Comparison of ENCODE assay signal across 9 cellular contexts in genomic region chr22:30605449-30606110, GRCh38. TPM values are rescaled to one million over a fixed set of nuclear protein-coding genes. Genes with fewer than 3 reads are reported as not detected.
DNase-seq lines count a peak whose midpoint lies in the region; ATAC-seq, FAIRE-seq and TF ChIP-seq lines count a peak whose summit lies in the region.
"Had no signal": no experiment of that assay in that cellular context is flagged by ENCODE, and none has a peak within 500 bp of the region (broad histone marks: within the 10 kb centered on the region; RNA-seq: fewer than 3 reads in every experiment).

No MANE protein-coding gene starts in this region.

- no peaks in the 10 kb centered on the region for H3K9me2 ChIP-seq in DOHH2 (replicated peaks; ENCODE audit: control insufficient read depth, low read length)

- H3K79me2 ChIP-seq in DOHH2 (ENCODE audit: control insufficient read depth, low read length) (no peaks in the 10 kb centered on the region), K562 (ENCODE audit: control insufficient read depth, insufficient read depth, low read length) (no peaks in the 10 kb centered on the region), keratinocyte (ENCODE audit: control insufficient read depth, insufficient read depth, low read length) (no peaks in the 10 kb centered on the region)

- in situ Hi-C loops in K562 (cut with MboI) = loop anchor here (10.0 kb wide), 1 partner anchor 321 kb away; the partner anchor contains the start of gene CASTOR1

- POLR2A ChIA-PET in K562 (lab: Yijun Ruan, JAX) = interaction anchor here (1.4 kb wide), 1 partner anchor 14 kb away, joined by 5 read pairs; the partner anchor contains the start of gene PES1

- FAIRE-seq in K562 (lab: Jason Lieb, UNC) (peak; percentile 93), keratinocyte (lab: Jason Lieb, UNC) (no peak)

- no peak for TF ChIP-seq EP300 in K562 (IDR thresholded peaks at IDR 0.05; ENCODE audit: low read length)

- H3F3A ChIP-seq in DOHH2 (ENCODE audit: control insufficient read depth, insufficient read depth) = peaks cover 2% of the 10 kb centered on the region; the same call in 1 of the 2 replicates

- H3K27ac ChIP-seq in DOHH2 (ENCODE audit: low read depth, low read length) (no peak overlapping the region), K562 (ENCODE audit: extremely low read depth, low read depth, low read length) (peak overlapping the region; percentile 45; the same call in 2 of the 3 replicates), keratinocyte (ENCODE audit: control insufficient read depth, insufficient read depth, low read length) (no peak overlapping the region)

- dilution Hi-C loops in keratinocyte (cut with MboI; ENCODE audit: extremely low pct_ligation_motif_present, low sequenced_read_pairs) = no loop called here

- peak in 1 of 2 experiments; percentile 23; a peak in 1 of 4 replicates for TF ChIP-seq RAD21 in K562 (CRISPR knock-in tag; conservative IDR thresholded peaks at IDR 0.05 in 1 of 2, IDR thresholded peaks at IDR 0.05 in 1 of 2)

- H3K4me1 ChIP-seq in DOHH2 (ENCODE audit: control insufficient read depth, low read length) (peaks cover 51% of the 10 kb centered on the region), K562 (replicated peaks in 1 of 2; ENCODE audit: control insufficient read depth in 2 of 2, insufficient read depth in 2 of 2, low read length in 2 of 2) (peaks cover 21 to 41% of the 10 kb centered on the region in 2 experiments), keratinocyte (ENCODE audit: control insufficient read depth, extremely low read depth, insufficient read depth, low read length) (peaks cover 28% of the 10 kb centered on the region)

- DNase-seq in SW480 (ENCODE audit: low spot score) (peak; percentile 41), K562 (ENCODE audit: extremely low read depth in 1 of 4, low spot score in 3 of 4) (peak; percentile 64 to 77 (median 65)), keratinocyte (ENCODE audit: low read depth, low spot score) (no peak)
- DNase-seq in stimulated activated CD4-positive, alpha-beta T cell treated with anti-CD3 and anti-CD28 coated beads, Interleukin-15, amount 100 ng/mL, for 48 hours (ENCODE audit: low read depth in 2 of 2) = peak; percentile 12 to 43

- H3K4me2 ChIP-seq in DOHH2 (ENCODE audit: low read length) (peak overlapping the region; percentile 70), K562 (ENCODE audit: insufficient read depth, low read length) (peak overlapping the region; percentile 78), keratinocyte (ENCODE audit: control insufficient read depth, extremely low read depth, insufficient read depth, low read depth, low read length) (peak overlapping the region; percentile 54)

- H3K9ac ChIP-seq in K562 (ENCODE audit: insufficient read depth in 1 of 2, low read depth in 2 of 2, low read length in 2 of 2) = peak overlapping the region; percentile 37 to 63; a peak in 3 of 4 replicates
- no peak overlapping the region for H3K9ac ChIP-seq in keratinocyte (ENCODE audit: control insufficient read depth, extremely low read depth, insufficient read depth, low read length)

- ATAC-seq in K562 (peak; percentile 68), GM18909 (IDR thresholded peaks at IDR 0.05; ENCODE audit: poor library complexity, unreplicated experiment) (no peak), HG03095 (IDR thresholded peaks at IDR 0.05; ENCODE audit: unreplicated experiment) (no peak)

- H3K27me3 ChIP-seq in DOHH2 (ENCODE audit: control insufficient read depth, low read length) = no peaks in the 10 kb centered on the region
- H3K27me3 ChIP-seq in K562 (ENCODE audit: control insufficient read depth in 2 of 2, insufficient read depth in 2 of 2, low read length in 2 of 2) = no peaks in the 10 kb centered on the region
- no peaks in the 10 kb centered on the region for H3K27me3 ChIP-seq in keratinocyte (ENCODE audit: control insufficient read depth, extremely low read depth, insufficient read depth, low read length)

- H3K9me1 ChIP-seq in K562 (ENCODE audit: control insufficient read depth, insufficient read depth, low read length) (no peaks in the 10 kb centered on the region), keratinocyte (ENCODE audit: control insufficient read depth, extremely low read depth, insufficient read depth, low read length) (no peaks in the 10 kb centered on the region)

- peak overlapping the region; percentile 37 for H3K4me3 ChIP-seq in DOHH2 (ENCODE audit: low read length)
- no peak overlapping the region; the same call in 1 of the 2 replicates for H3K4me3 ChIP-seq in K562
- no peak overlapping the region for H3K4me3 ChIP-seq in keratinocyte (ENCODE audit: control insufficient read depth in 2 of 3, extremely low read depth in 1 of 3, insufficient read depth in 2 of 3, low read depth in 1 of 3, low read length in 3 of 3)

- no peaks in the 10 kb centered on the region for H3K9me3 ChIP-seq in DOHH2 (ENCODE audit: control insufficient read depth, insufficient read depth, low read length)
- no peaks in the 10 kb centered on the region for H3K9me3 ChIP-seq in K562 (replicated peaks; ENCODE audit: control insufficient read depth, insufficient read depth, low read depth, low read length)
- H3K9me3 ChIP-seq in keratinocyte (ENCODE audit: control insufficient read depth, low read depth, low read length) = no peaks in the 10 kb centered on the region

- H2AFZ ChIP-seq in K562 (ENCODE audit: low read depth, low read length) (peak overlapping the region; percentile 95), keratinocyte (ENCODE audit: control insufficient read depth, low read length) (peak overlapping the region; percentile 56)

- H4K20me1 ChIP-seq in DOHH2 (ENCODE audit: control insufficient read depth, insufficient read depth, low read depth, low read length) (no peaks in the 10 kb centered on the region), K562 (replicated peaks; ENCODE audit: control insufficient read depth, insufficient read depth, low read length) (no peaks in the 10 kb centered on the region), keratinocyte (ENCODE audit: control insufficient read depth, extremely low read depth, insufficient read depth, low read length) (no peaks in the 10 kb centered on the region)

- peak; percentile 41; the same call in 1 of the 2 replicates for TF ChIP-seq POLR2A in K562 (conservative IDR thresholded peaks at IDR 0.05)

- WGBS in K562 (ENCODE audit: insufficient coverage, low coverage, missing lambda C conversion rate) = 13% methylated on average over 9 of the region's 9 CpGs

- TF ChIP-seq CTCF in DOHH2 (IDR thresholded peaks at IDR 0.05; ENCODE audit: low read depth, low read length, poor library complexity, severe bottlenecking) = peak; percentile 89
- TF ChIP-seq CTCF in LNCAP (IDR thresholded peaks at IDR 0.05) = peak; percentile 80
- TF ChIP-seq CTCF in K562 (IDR thresholded peaks at IDR 0.05 in 2 of 3, conservative IDR thresholded peaks at IDR 0.05 in 1 of 3; ENCODE audit: insufficient read depth in 2 of 3, low read depth in 1 of 3, low read length in 3 of 3) = peak; percentile 64 to 83 (median 77)
- peak; percentile 60 to 82 (median 77) for TF ChIP-seq CTCF in keratinocyte (optimal IDR thresholded peaks at IDR 0.05 in 1 of 3, IDR thresholded peaks at IDR 0.05 in 1 of 3, conservative IDR thresholded peaks at IDR 0.05 in 1 of 3; ENCODE audit: extremely low read depth in 1 of 3, insufficient read depth in 2 of 3, low read length in 3 of 3)

- BruUV-seq in K562 (replicated peaks; lab: Mats Ljungman, UMichigan) = TSS peak; percentile 69

- intact Hi-C loops in K562 (cut with micrococcal nuclease) = no loop called here

- CTCF ChIA-PET in K562 (lab: Yijun Ruan, JAX; ENCODE audit: low intra/inter-chr PET ratio) = interaction anchor here (0.7 kb wide), 1 partner anchor 150 kb away, joined by 3 read pairs; no protein-coding TSS in a partner anchor

- no peaks in the 10 kb centered on the region for H3K36me3 ChIP-seq in DOHH2 (ENCODE audit: control insufficient read depth, low read length)
- no peaks in the 10 kb centered on the region for H3K36me3 ChIP-seq in K562 (ENCODE audit: control insufficient read depth, insufficient read depth, low read length)
- H3K36me3 ChIP-seq in keratinocyte (ENCODE audit: control insufficient read depth in 2 of 2, extremely low read depth in 1 of 2, insufficient read depth in 2 of 2, low read length in 2 of 2) = no peaks in the 10 kb centered on the region

RNA-seq across cellular contexts. Expression of gene TCN2, which starts 1.4 kb away (rescaled TPM):
- 4.2 and 11.1 TPM in 2 replicates for total RNA-seq in K562 (2011; cell fraction: chromatin; rRNA removed; ENCODE audit: low replicate concordance)
- 6.1 and 8.5 TPM in 2 replicates for total RNA-seq in K562 (2011; cell fraction: nucleolus; rRNA removed)
- total RNA-seq in K562 (2011; cell fraction: nucleoplasm; rRNA removed) = 4.6 and 5.1 TPM in 2 replicates
- total RNA-seq in K562 (2014; rRNA removed) (1.4 and 1.6 TPM in 2 replicates), K562 (2014; rRNA removed; fragmentation: Illumina TruSeq; extraction: Trizol) (1.3 and 1.4 TPM in 2 replicates), K562 (2015; rRNA removed; fragmentation: Illumina TruSeq; extraction: Trizol) (1.9 and 2.1 TPM in 2 replicates), K562 (2021) (1.4 and 2.0 TPM in 2 replicates)
- polyA plus RNA-seq in K562 (2011; rRNA removed) (1.2 and 1.7 TPM in 2 replicates), K562 (2014; fragmentation: Illumina TruSeq; extraction: Trizol) (2.5 and 2.7 TPM in 2 replicates), K562 (2014; fragmentation: Nextera tagmentation; extraction: Ambion mirVana) (1 to 10 TPM; 4.8 to 5.4 TPM), K562 (2014; rRNA removed) (0.88 and 1.5 TPM in 2 replicates), keratinocyte (0.88 to 1.2 TPM (median 1.2 TPM) in 3 replicates)
- polyA plus RNA-seq in K562 (2011; cell fraction: cytosol; rRNA removed) = 1.7 and 4.4 TPM in 2 replicates
- 1.0 and 1.9 TPM in 2 replicates for polyA plus RNA-seq in K562 (2011; cell fraction: nucleus; rRNA removed)
- 3.4 and 5.8 TPM in 2 replicates for polyA plus RNA-seq in K562 (2012)
- polyA minus RNA-seq in K562 (2011; rRNA and poly(A)+ RNA removed) = 0.63 and 1.9 TPM in 2 replicates
- 2.4 TPM in 1 of 2 replicates, not detected in the other for polyA minus RNA-seq in K562 (2011; cell fraction: cytosol; rRNA and poly(A)+ RNA removed)
- 0.78 and 1.8 TPM in 2 replicates for polyA minus RNA-seq in K562 (2011; cell fraction: nucleus; rRNA and poly(A)+ RNA removed)
- polyA plus RNA-seq in keratinocyte (2011; ENCODE audit: low read depth) = 0.10 TPM
- polyA plus RNA-seq in keratinocyte (2011; cell fraction: cytosol; rRNA removed) = 0.72 and 1.1 TPM in 2 replicates
- 1.6 and 2.1 TPM in 2 replicates for polyA plus RNA-seq in keratinocyte (2011; cell fraction: nucleus; rRNA removed)
- 1.3 and 1.7 TPM in 2 replicates for polyA plus RNA-seq in keratinocyte (2012; ENCODE audit: low replicate concordance)
- polyA minus RNA-seq in keratinocyte = 0.32 to 3.5 TPM (median 3.4 TPM) in 3 replicates
- not detected for polyA minus RNA-seq in keratinocyte (2011; cell fraction: cytosol; rRNA and poly(A)+ RNA removed)
- 0.54 and 1.7 TPM in 2 replicates for polyA minus RNA-seq in keratinocyte (2011; cell fraction: nucleus; rRNA and poly(A)+ RNA removed)

RNA-seq across cellular contexts. Expression of gene PES1, which starts 13.9 kb away (rescaled TPM):
- total RNA-seq in K562 (2011; cell fraction: chromatin; rRNA removed; ENCODE audit: low replicate concordance) = 71.4 and 154 TPM in 2 replicates
- 93.2 and 100 TPM in 2 replicates for total RNA-seq in K562 (2011; cell fraction: nucleolus; rRNA removed)
- 58.0 and 70.3 TPM in 2 replicates for total RNA-seq in K562 (2011; cell fraction: nucleoplasm; rRNA removed)
- total RNA-seq in K562 (2014; rRNA removed) = 154 and 158 TPM in 2 replicates
- 83.0 and 89.9 TPM in 2 replicates for total RNA-seq in K562 (2014; rRNA removed; fragmentation: Illumina TruSeq; extraction: Trizol)
- total RNA-seq in K562 (2015; rRNA removed; fragmentation: Illumina TruSeq; extraction: Trizol) = 117 and 126 TPM in 2 replicates
- total RNA-seq in K562 (2021) = 136 and 151 TPM in 2 replicates
- polyA plus RNA-seq in K562 (2011; rRNA removed) = 85.2 and 95.3 TPM in 2 replicates
- polyA plus RNA-seq in K562 (2011; cell fraction: cytosol; rRNA removed) = 105 and 226 TPM in 2 replicates
- 99.8 and 134 TPM in 2 replicates for polyA plus RNA-seq in K562 (2011; cell fraction: nucleus; rRNA removed)
- polyA plus RNA-seq in K562 (2012) = 61.0 and 83.5 TPM in 2 replicates
- polyA plus RNA-seq in K562 (2014; fragmentation: Illumina TruSeq; extraction: Trizol) = 117 and 127 TPM in 2 replicates
- 1 to 10 TPM; 6.5 to 8.2 TPM for polyA plus RNA-seq in K562 (2014; fragmentation: Nextera tagmentation; extraction: Ambion mirVana)
- 83.8 and 94.3 TPM in 2 replicates for polyA plus RNA-seq in K562 (2014; rRNA removed)
- 104 and 142 TPM in 2 replicates for polyA minus RNA-seq in K562 (2011; rRNA and poly(A)+ RNA removed)
- 65.7 and 82.8 TPM in 2 replicates for polyA minus RNA-seq in K562 (2011; cell fraction: cytosol; rRNA and poly(A)+ RNA removed)
- 48.7 and 75.2 TPM in 2 replicates for polyA minus RNA-seq in K562 (2011; cell fraction: nucleus; rRNA and poly(A)+ RNA removed)
- polyA plus RNA-seq in keratinocyte = 94.9 to 116 TPM (median 95.7 TPM) in 3 replicates
- polyA plus RNA-seq in keratinocyte (2011; ENCODE audit: low read depth) = 38.7 TPM
- polyA plus RNA-seq in keratinocyte (2011; cell fraction: cytosol; rRNA removed) = 110 and 111 TPM in 2 replicates
- 107 and 113 TPM in 2 replicates for polyA plus RNA-seq in keratinocyte (2011; cell fraction: nucleus; rRNA removed)
- 43.3 and 83.7 TPM in 2 replicates for polyA plus RNA-seq in keratinocyte (2012; ENCODE audit: low replicate concordance)
- 135 to 182 TPM (median 169 TPM) in 3 replicates for polyA minus RNA-seq in keratinocyte
- polyA minus RNA-seq in keratinocyte (2011; cell fraction: cytosol; rRNA and poly(A)+ RNA removed) = 92.5 TPM
- polyA minus RNA-seq in keratinocyte (2011; cell fraction: nucleus; rRNA and poly(A)+ RNA removed) = 40.4 and 77.7 TPM in 2 replicates

RNA-seq across cellular contexts. Expression of gene SLC35E4, which starts 30.0 kb away (rescaled TPM):
- total RNA-seq in K562 (2011; cell fraction: chromatin; rRNA removed; ENCODE audit: low replicate concordance) = 1.3 and 3.7 TPM in 2 replicates
- total RNA-seq in K562 (2011; cell fraction: nucleolus; rRNA removed) = 2.9 and 4.3 TPM in 2 replicates
- total RNA-seq in K562 (2011; cell fraction: nucleoplasm; rRNA removed) = 2.7 TPM in 2 replicates
- total RNA-seq in K562 (2014; rRNA removed) (1.6 and 2.3 TPM in 2 replicates), K562 (2014; rRNA removed; fragmentation: Illumina TruSeq; extraction: Trizol) (0.32 and 0.36 TPM in 2 replicates), K562 (2015; rRNA removed; fragmentation: Illumina TruSeq; extraction: Trizol) (0.83 and 1.0 TPM in 2 replicates), K562 (2021) (1.6 and 1.7 TPM in 2 replicates)
- polyA plus RNA-seq in K562 (2011; rRNA removed) (0.79 and 0.88 TPM in 2 replicates), K562 (2014; fragmentation: Illumina TruSeq; extraction: Trizol) (0.54 and 0.58 TPM in 2 replicates), K562 (2014; fragmentation: Nextera tagmentation; extraction: Ambion mirVana) (under 1 TPM in 1 of 2 experiments, not detected in 1; 0.06 TPM), K562 (2014; rRNA removed) (1.1 TPM in 2 replicates), keratinocyte (2.3 to 3.5 TPM (median 2.5 TPM) in 3 replicates)
- 0.86 and 3.2 TPM in 2 replicates for polyA plus RNA-seq in K562 (2011; cell fraction: cytosol; rRNA removed)
- polyA plus RNA-seq in K562 (2011; cell fraction: nucleus; rRNA removed) = 0.44 and 0.95 TPM in 2 replicates
- 1.1 and 1.5 TPM in 2 replicates for polyA plus RNA-seq in K562 (2012)
- 0.36 and 0.46 TPM in 2 replicates for polyA minus RNA-seq in K562 (2011; rRNA and poly(A)+ RNA removed)
- polyA minus RNA-seq in K562 (2011; cell fraction: cytosol; rRNA and poly(A)+ RNA removed) = 0.91 and 1.5 TPM in 2 replicates
- 1.1 and 1.3 TPM in 2 replicates for polyA minus RNA-seq in K562 (2011; cell fraction: nucleus; rRNA and poly(A)+ RNA removed)
- polyA plus RNA-seq in keratinocyte (2011; ENCODE audit: low read depth) = 1.1 TPM
- 1.4 and 2.5 TPM in 2 replicates for polyA plus RNA-seq in keratinocyte (2011; cell fraction: cytosol; rRNA removed)
- 4.0 and 5.1 TPM in 2 replicates for polyA plus RNA-seq in keratinocyte (2011; cell fraction: nucleus; rRNA removed)
- 3.5 and 3.6 TPM in 2 replicates for polyA plus RNA-seq in keratinocyte (2012; ENCODE audit: low replicate concordance)
- 2.2 to 3.4 TPM (median 2.4 TPM) in 3 replicates for polyA minus RNA-seq in keratinocyte
- polyA minus RNA-seq in keratinocyte (2011; cell fraction: cytosol; rRNA and poly(A)+ RNA removed) = 9.0 TPM
- polyA minus RNA-seq in keratinocyte (2011; cell fraction: nucleus; rRNA and poly(A)+ RNA removed) = 5.4 and 5.8 TPM in 2 replicates

RNA-seq across cellular contexts. Expression of gene GAL3ST1, which starts 31.1 kb away (rescaled TPM):
- 1.4 TPM in 1 of 2 replicates, not detected in the other for total RNA-seq in K562 (2011; cell fraction: chromatin; rRNA removed; ENCODE audit: low replicate concordance)
- total RNA-seq in K562 (2011; cell fraction: nucleolus; rRNA removed) = 3.0 and 3.9 TPM in 2 replicates
- 1.5 and 1.6 TPM in 2 replicates for total RNA-seq in K562 (2011; cell fraction: nucleoplasm; rRNA removed)
- total RNA-seq in K562 (2014; rRNA removed) (0.45 and 1.3 TPM in 2 replicates), K562 (2014; rRNA removed; fragmentation: Illumina TruSeq; extraction: Trizol) (0.15 TPM in 1 of 2 replicates, not detected in the other), K562 (2015; rRNA removed; fragmentation: Illumina TruSeq; extraction: Trizol) (0.38 and 0.43 TPM in 2 replicates), K562 (2021) (1.5 and 1.6 TPM in 2 replicates)
- polyA plus RNA-seq in K562 (2011; rRNA removed) (0.10 and 0.79 TPM in 2 replicates), K562 (2014; fragmentation: Illumina TruSeq; extraction: Trizol) (0.22 and 0.72 TPM in 2 replicates), K562 (2014; fragmentation: Nextera tagmentation; extraction: Ambion mirVana) (under 1 TPM in 1 of 2 experiments, not detected in 1; 0.03 TPM), K562 (2014; rRNA removed) (0.80 and 1.9 TPM in 2 replicates), keratinocyte (not detected in 3 replicates)
- polyA plus RNA-seq in K562 (2011; cell fraction: cytosol; rRNA removed) = 1.1 and 1.7 TPM in 2 replicates
- 0.40 and 0.63 TPM in 2 replicates for polyA plus RNA-seq in K562 (2011; cell fraction: nucleus; rRNA removed)
- 0.83 and 2.2 TPM in 2 replicates for polyA plus RNA-seq in K562 (2012)
- 0.25 TPM in 1 of 2 replicates, not detected in the other for polyA minus RNA-seq in K562 (2011; rRNA and poly(A)+ RNA removed)
- polyA minus RNA-seq in K562 (2011; cell fraction: cytosol; rRNA and poly(A)+ RNA removed) = 1.1 TPM in 1 of 2 replicates, not detected in the other
- 0.13 and 0.33 TPM in 2 replicates for polyA minus RNA-seq in K562 (2011; cell fraction: nucleus; rRNA and poly(A)+ RNA removed)
- 0.75 TPM for polyA plus RNA-seq in keratinocyte (2011; ENCODE audit: low read depth)
- not detected in 2 replicates for polyA plus RNA-seq in keratinocyte (2011; cell fraction: cytosol; rRNA removed)
- polyA plus RNA-seq in keratinocyte (2011; cell fraction: nucleus; rRNA removed) = not detected in 2 replicates
- polyA plus RNA-seq in keratinocyte (2012; ENCODE audit: low replicate concordance) = 0.32 TPM in 1 of 2 replicates, not detected in the other
- polyA minus RNA-seq in keratinocyte = not detected in 3 replicates
- not detected for polyA minus RNA-seq in keratinocyte (2011; cell fraction: cytosol; rRNA and poly(A)+ RNA removed)
- polyA minus RNA-seq in keratinocyte (2011; cell fraction: nucleus; rRNA and poly(A)+ RNA removed) = not detected in 2 replicates
- total RNA-seq: activated CD8-positive, alpha-beta memory T cell treated with anti-CD3 and anti-CD28 coated beads for 36 hours had no signal

RNA-seq across cellular contexts. Expression of gene SEC14L6, which starts 59.0 kb away (rescaled TPM):
- 5.1 and 11.8 TPM in 2 replicates for total RNA-seq in K562 (2011; cell fraction: chromatin; rRNA removed; ENCODE audit: low replicate concordance)
- total RNA-seq in K562 (2011; cell fraction: nucleolus; rRNA removed) = 5.3 and 5.5 TPM in 2 replicates
- total RNA-seq in K562 (2011; cell fraction: nucleoplasm; rRNA removed) = 4.3 and 6.0 TPM in 2 replicates
- total RNA-seq in K562 (2014; rRNA removed) (1.5 and 1.8 TPM in 2 replicates), K562 (2014; rRNA removed; fragmentation: Illumina TruSeq; extraction: Trizol) (1.9 and 2.0 TPM in 2 replicates), K562 (2015; rRNA removed; fragmentation: Illumina TruSeq; extraction: Trizol) (1.6 and 2.2 TPM in 2 replicates), K562 (2021) (1.6 and 2.6 TPM in 2 replicates)
- polyA plus RNA-seq in K562 (2011; rRNA removed) (5.0 and 6.1 TPM in 2 replicates), K562 (2014; fragmentation: Illumina TruSeq; extraction: Trizol) (4.0 and 4.1 TPM in 2 replicates), K562 (2014; fragmentation: Nextera tagmentation; extraction: Ambion mirVana) (under 1 TPM; 0.29 to 0.39 TPM), K562 (2014; rRNA removed) (1.7 and 2.3 TPM in 2 replicates), keratinocyte (0.10 TPM in 1 of 3 replicates, not detected in the others)
- polyA plus RNA-seq in K562 (2011; cell fraction: cytosol; rRNA removed) = 5.1 and 8.0 TPM in 2 replicates
- polyA plus RNA-seq in K562 (2011; cell fraction: nucleus; rRNA removed) = 6.2 and 8.4 TPM in 2 replicates
- polyA plus RNA-seq in K562 (2012) = 2.1 and 2.8 TPM in 2 replicates
- 0.99 and 5.1 TPM in 2 replicates for polyA minus RNA-seq in K562 (2011; rRNA and poly(A)+ RNA removed)
- polyA minus RNA-seq in K562 (2011; cell fraction: cytosol; rRNA and poly(A)+ RNA removed) = 1.4 and 3.9 TPM in 2 replicates
- polyA minus RNA-seq in K562 (2011; cell fraction: nucleus; rRNA and poly(A)+ RNA removed) = 1.4 and 2.3 TPM in 2 replicates
- not detected for polyA plus RNA-seq in keratinocyte (2011; ENCODE audit: low read depth)
- 0.10 TPM in 1 of 2 replicates, not detected in the other for polyA plus RNA-seq in keratinocyte (2011; cell fraction: cytosol; rRNA removed)
- not detected in 2 replicates for polyA plus RNA-seq in keratinocyte (2011; cell fraction: nucleus; rRNA removed)
- polyA plus RNA-seq in keratinocyte (2012; ENCODE audit: low replicate concordance) = not detected in 2 replicates
- polyA minus RNA-seq in keratinocyte = 0.06 TPM in 1 of 3 replicates, not detected in the others
- not detected for polyA minus RNA-seq in keratinocyte (2011; cell fraction: cytosol; rRNA and poly(A)+ RNA removed)
- polyA minus RNA-seq in keratinocyte (2011; cell fraction: nucleus; rRNA and poly(A)+ RNA removed) = not detected in 2 replicates
- total RNA-seq: activated CD8-positive, alpha-beta memory T cell treated with anti-CD3 and anti-CD28 coated beads for 36 hours had no signal
